25 cellular contexts compared by ENCODE assay signal in genomic region chr2:128343459-128343858, GRCh38.
"Had no signal": no experiment of that assay in that cellular context is flagged by ENCODE, and none has a peak within 500 bp of the region (broad histone marks: within the 10 kb centered on the region; RNA-seq: fewer than 3 reads in every experiment).

No MANE protein-coding gene starts in this region.

- DNase-seq: colonic mucosa; cortex of kidney; effector CD8-positive, alpha-beta T cell; effector memory CD8-positive, alpha-beta T cell; erythroblast; esophagus squamous epithelium; foreskin fibroblast; foreskin melanocyte; gastrocnemius medialis; glutamatergic neuron; heart right ventricle; hippocampal formation; left cardiac atrium; left lung; left ventricle myocardium superior; lower lobe of right lung; mesenchymal stem cell; mucosa of descending colon; naive B cell had no signal

- H3K27ac Mint-ChIP-seq: dendritic cell treated with granulocyte-macrophage colony-stimulating factor and Interleukin-4, amounts not matched to agents 40 ng/mL and 50 ng/mL, for 4 days; effector memory CD8-positive, alpha-beta T cell; mesothelial cell of epicardium; naive B cell had no signal

- H3K4me3 Mint-ChIP-seq: dendritic cell treated with granulocyte-macrophage colony-stimulating factor and Interleukin-4, amounts not matched to agents 40 ng/mL and 50 ng/mL, for 4 days; effector memory CD8-positive, alpha-beta T cell; mesothelial cell of epicardium; naive B cell had no signal

- H3K4me1 ChIP-seq: colonic mucosa had no signal

- H3K4me3 ChIP-seq: colonic mucosa, esophagus squamous epithelium, gastrocnemius medialis, heart right ventricle, left lung, lower lobe of right lung, mucosa of descending colon had no signal

- H3K27me3 Mint-ChIP-seq: naive B cell had no signal

- H3K36me3 ChIP-seq: colonic mucosa, esophagus squamous epithelium, gastrocnemius medialis, heart right ventricle, left lung, lower lobe of right lung had no signal

- H3K27me3 ChIP-seq: colonic mucosa, esophagus squamous epithelium, gastrocnemius medialis, heart right ventricle, left lung had no signal

- FAIRE-seq: islet of Langerhans, keratinocyte had no signal

- H3K9me3 ChIP-seq: colonic mucosa, gastrocnemius medialis, lower lobe of right lung, mucosa of descending colon had no signal

- ATAC-seq: effector memory CD8-positive, alpha-beta T cell; esophagus mucosa; gastrocnemius medialis; heart right ventricle; left cardiac atrium; left lung; left ventricle myocardium superior; lower lobe of right lung; mucosa of descending colon had no signal

- H3K27ac ChIP-seq: colonic mucosa, epithelial cell of prostate, esophagus squamous epithelium, gastrocnemius medialis, heart right ventricle, left lung, lower lobe of right lung had no signal
